ENCODE assay signal across 13 cellular contexts in genomic region chr7:36615877-36616276, GRCh38.
"Had no signal": no experiment of that assay in that cellular context is flagged by ENCODE, and none has a peak within 500 bp of the region (broad histone marks: within the 10 kb centered on the region; RNA-seq: fewer than 3 reads in every experiment).

No MANE protein-coding gene starts in this region.

- H3K4me3 Mint-ChIP-seq: activated CD4-positive, alpha-beta memory T cell treated with anti-CD3 and anti-CD28 coated beads for 36 hours; activated naive CD8-positive, alpha-beta T cell; activated T-cell treated with anti-CD3 and anti-CD28 coated beads, Interleukin-2, amount 50 U/mL, for 4 hours; nephron had no signal

- H3K27ac Mint-ChIP-seq: activated CD4-positive, alpha-beta memory T cell treated with anti-CD3 and anti-CD28 coated beads for 36 hours; activated naive CD8-positive, alpha-beta T cell; nephron had no signal

- H3K27me3 ChIP-seq: esophagus muscularis mucosa, ovary, stomach, uterus had no signal

- H3K4me1 Mint-ChIP-seq: nephron had no signal

- H3K9me3 ChIP-seq: esophagus muscularis mucosa, mucosa of descending colon, ovary, stomach, uterus had no signal

- H3K4me1 ChIP-seq: esophagus muscularis mucosa, stomach, uterus had no signal

- H3K4me3 ChIP-seq: esophagus muscularis mucosa, mucosa of descending colon, ovary, stomach, uterus had no signal

- H3K27ac ChIP-seq: esophagus muscularis mucosa, ovary, stomach, uterus had no signal

- ATAC-seq: activated T-cell treated with anti-CD3 and anti-CD28 coated beads, Interleukin-2, amount 50 U/mL, for 4 hours; mucosa of descending colon had no signal

- H3K27me3 Mint-ChIP-seq: activated CD4-positive, alpha-beta memory T cell treated with anti-CD3 and anti-CD28 coated beads for 36 hours; activated naive CD8-positive, alpha-beta T cell had no signal

- H3K9me3 Mint-ChIP-seq: activated CD4-positive, alpha-beta memory T cell treated with anti-CD3 and anti-CD28 coated beads for 36 hours; activated T-cell treated with anti-CD3 and anti-CD28 coated beads, Interleukin-2, amount 50 U/mL, for 4 hours; nephron had no signal

- H3K36me3 Mint-ChIP-seq: activated CD4-positive, alpha-beta memory T cell treated with anti-CD3 and anti-CD28 coated beads for 36 hours had no signal

- H3K36me3 ChIP-seq: ovary, stomach, uterus had no signal

- DNase-seq: activated CD4-positive, alpha-beta memory T cell treated with anti-CD3 and anti-CD28 coated beads for 36 hours; activated CD4-positive, CD25-positive, alpha-beta regulatory T cell treated with anti-CD3 and anti-CD28 coated beads, Interleukin-2, amount 50 U/mL, for 72 hours; activated effector memory CD4-positive, alpha-beta T cell treated with anti-CD3 and anti-CD28 coated beads, Interleukin-2, amount 50 U/mL, for 16 hours; activated T-cell treated with anti-CD3 and anti-CD28 coated beads, Interleukin-2, amount 50 U/mL, for 4 hours; glutamatergic neuron; mucosa of descending colon; ovary; stimulated activated CD4-positive, alpha-beta T cell treated with anti-CD3 and anti-CD28 coated beads, Interleukin-4, amount 100 ng/mL, for 4 hours; stomach; uterus had no signal
